Comparison of ENCODE assay signal across 27 cellular contexts in genomic region chr2:118811514-118811913, GRCh38.
"Had no signal": no experiment of that assay in that cellular context is flagged by ENCODE, and none has a peak within 500 bp of the region (broad histone marks: within the 10 kb centered on the region; RNA-seq: fewer than 3 reads in every experiment).

No MANE protein-coding gene starts in this region.

- FAIRE-seq: bronchial epithelial cell had no signal

- DNase-seq: activated CD4-positive, alpha-beta memory T cell treated with anti-CD3 and anti-CD28 coated beads, Interleukin-2, amount 10 ng/mL, durations not matched to agents 7 days and 5 days; activated CD4-positive, alpha-beta T cell treated with anti-CD3 and anti-CD28 coated beads for 1 hour; activated CD4-positive, alpha-beta T cell treated with anti-CD3 and anti-CD28 coated beads for 36 hours; activated CD4-positive, alpha-beta T cell treated with anti-CD3 and anti-CD28 coated beads for 48 hours; activated CD4-positive, alpha-beta T cell treated with anti-CD3 and anti-CD28 coated beads, Interleukin-2, amount 10 ng/mL, durations not matched to agents 7 days and 5 days; activated CD4-positive, alpha-beta T cell treated with anti-CD3 and anti-CD28 coated beads, Interleukin-2, amount 50 U/mL, for 48 hours; activated CD4-positive, CD25-positive, alpha-beta regulatory T cell; activated CD8-positive, alpha-beta memory T cell treated with anti-CD3 and anti-CD28 coated beads for 24 hours; activated CD8-positive, alpha-beta memory T cell treated with anti-CD3 and anti-CD28 coated beads, Interleukin-2, amount 10 ng/mL, durations not matched to agents 7 days and 5 days; activated CD8-positive, alpha-beta memory T cell treated with anti-CD3 and anti-CD28 coated beads, Interleukin-2, amount 50 U/mL, for 48 hours; activated CD8-positive, alpha-beta T cell treated with anti-CD3 and anti-CD28 coated beads, Interleukin-2, amount 10 ng/mL, durations not matched to agents 7 days and 5 days; activated effector memory CD4-positive, alpha-beta T cell treated with Interleukin-2 at 50 U/mL for 16 hours; activated gamma-delta T cell; activated naive CD4-positive, alpha-beta T cell treated with anti-CD3 and anti-CD28 coated beads, Interleukin-2, amount 10 ng/mL, durations not matched to agents 7 days and 5 days; activated naive CD4-positive, alpha-beta T cell treated with Interleukin-2 at 50 U/mL for 16 hours; activated naive CD8-positive, alpha-beta T cell treated with anti-CD3 and anti-CD28 coated beads, Interleukin-2, amount 10 ng/mL, durations not matched to agents 7 days and 5 days; activated naive CD8-positive, alpha-beta T cell treated with anti-CD3 and anti-CD28 coated beads, Interleukin-2, amount 50 U/mL, for 24 hours; activated T-cell treated with anti-CD3 and anti-CD28 coated beads, Interleukin-2, amount 50 U/mL, for 24 hours; activated T-cell treated with anti-CD3 and anti-CD28 coated beads, Interleukin-2, amount 50 U/mL, for 48 hours; amygdala; anterior cingulate cortex; caudate nucleus; cerebellar nuclear complex; T-helper 2 cell; T-helper 9 cell; WERI-Rb-1 had no signal
